ENCODE assay signal across 8 cellular contexts in genomic region chr3:25532763-25533162, GRCh38.
DNase-seq lines count a peak whose midpoint lies in the region; ATAC-seq and TF ChIP-seq lines count a peak whose summit lies in the region.

No MANE protein-coding gene starts in this region.

- H3K4me3 ChIP-seq in OCI-LY7 (ENCODE audit: low read depth, low read length, poor library complexity, severe bottlenecking) = no peak overlapping the region
- H3K4me3 ChIP-seq in esophagus muscularis mucosa = no peak overlapping the region
- no peak overlapping the region for H3K4me3 ChIP-seq in dorsolateral prefrontal cortex
- no peak overlapping the region for H3K4me3 ChIP-seq in aorta (ENCODE audit: low read length in 2 of 2)

- peaks cover 2% of the 10 kb centered on the region for H3K27me3 Mint-ChIP-seq in activated CD8-positive, alpha-beta memory T cell treated with anti-CD3 and anti-CD28 coated beads, Interleukin-2, amount 10 ng/mL, durations not matched to agents 7 days and 5 days

- TF ChIP-seq CTCF in OCI-LY7 (conservative IDR thresholded peaks at IDR 0.05; ENCODE audit: low read length) (peak; percentile 91), esophagus muscularis mucosa (IDR thresholded peaks at IDR 0.05) (peak in 2 of 3 experiments; percentile 17 to 54), dorsolateral prefrontal cortex (IDR thresholded peaks at IDR 0.05 in 54 of 56, conservative IDR thresholded peaks at IDR 0.05 in 2 of 56; ENCODE audit: low read depth in 1 of 56, partially characterized antibody in 56 of 56) (peak in 23 of 56 donors; percentile 8 to 47 (median 20))

- CTCF ChIA-PET in activated CD8-positive, alpha-beta memory T cell treated with anti-CD3 and anti-CD28 coated beads, Interleukin-2, amount 10 ng/mL, durations not matched to agents 7 days and 5 days (lab: Charles Lee) = interaction anchor here (0.6 to 0.9 kb wide), 3 partner anchors 8 to 31 kb away, joined by 3 to 6 read pairs (median 3); no protein-coding TSS in a partner anchor
- CTCF ChIA-PET in OCI-LY7 (lab: Charles Lee; ENCODE audit: unreplicated experiment) = no interaction called here

- TF ChIP-seq POLR2A in esophagus muscularis mucosa (IDR thresholded peaks at IDR 0.05; ENCODE audit: low read depth) = no peak

- H3K27ac ChIP-seq in OCI-LY7 (ENCODE audit: low read depth, low read length, poor library complexity, severe bottlenecking) = no peak overlapping the region
- H3K27ac ChIP-seq in esophagus muscularis mucosa (replicated peaks in 1 of 4) = no peak overlapping the region
- H3K27ac ChIP-seq in dorsolateral prefrontal cortex = no peak overlapping the region
- H3K27ac ChIP-seq in aorta (ENCODE audit: low read depth in 1 of 2, low read length in 2 of 2) = no peak overlapping the region

- 65% methylated on average over 1 of the region's 1 CpG for WGBS in esophagus muscularis mucosa
- WGBS in aorta, 2 donors = 91% methylated on average over 1 of the region's 1 CpG

- H3K27ac Mint-ChIP-seq in activated CD8-positive, alpha-beta memory T cell treated with anti-CD3 and anti-CD28 coated beads, Interleukin-2, amount 10 ng/mL, durations not matched to agents 7 days and 5 days = no peak overlapping the region

- H3K27me3 ChIP-seq in esophagus muscularis mucosa (no peaks in the 10 kb centered on the region), dorsolateral prefrontal cortex (no peaks in the 10 kb centered on the region), aorta (ENCODE audit: control insufficient read depth in 1 of 2, insufficient read depth in 2 of 2, low read length in 1 of 2) (no peaks in the 10 kb centered on the region)

- ATAC-seq in activated CD8-positive, alpha-beta memory T cell treated with anti-CD3 and anti-CD28 coated beads, Interleukin-2, amount 10 ng/mL, durations not matched to agents 7 days and 5 days = no peak
- no peak for ATAC-seq in stimulated activated naive CD8-positive, alpha-beta T cell treated with anti-CD3 and anti-CD28 coated beads, Interleukin-15, Interleukin-2, amounts not matched to agents 100 U/mL and 50 U/mL, for 24 hours
- no peak for ATAC-seq in aorta (ENCODE audit: low FRiP score)

- H3K4me1 Mint-ChIP-seq in activated CD8-positive, alpha-beta memory T cell treated with anti-CD3 and anti-CD28 coated beads, Interleukin-2, amount 10 ng/mL, durations not matched to agents 7 days and 5 days = no peaks in the 10 kb centered on the region

- H3K4me3 Mint-ChIP-seq in activated CD8-positive, alpha-beta memory T cell treated with anti-CD3 and anti-CD28 coated beads, Interleukin-2, amount 10 ng/mL, durations not matched to agents 7 days and 5 days = no peak overlapping the region

- H3K9me3 ChIP-seq in OCI-LY7 (ENCODE audit: low read length) (no peaks in the 10 kb centered on the region; the same call in 1 of the 2 replicates), esophagus muscularis mucosa (peaks cover 0 to 6% (median 3%) of the 10 kb centered on the region in 4 donors), aorta (ENCODE audit: control insufficient read depth, low read length) (peaks cover 3% of the 10 kb centered on the region)

- H3K36me3 Mint-ChIP-seq in activated CD8-positive, alpha-beta memory T cell treated with anti-CD3 and anti-CD28 coated beads, Interleukin-2, amount 10 ng/mL, durations not matched to agents 7 days and 5 days = no peaks in the 10 kb centered on the region

- H2AFZ ChIP-seq in OCI-LY7 (ENCODE audit: low read length) = no peak overlapping the region

- H4K20me1 ChIP-seq in OCI-LY7 (ENCODE audit: insufficient read depth, low read length) = no peaks in the 10 kb centered on the region

- peaks cover 8% of the 10 kb centered on the region for H3K9me3 Mint-ChIP-seq in activated CD8-positive, alpha-beta memory T cell treated with anti-CD3 and anti-CD28 coated beads, Interleukin-2, amount 10 ng/mL, durations not matched to agents 7 days and 5 days (ENCODE audit: low read depth)

- intact Hi-C loops in OCI-LY7 (cut with micrococcal nuclease; ENCODE audit: unreplicated experiment) = no loop called here
- intact Hi-C loops in esophagus muscularis mucosa (cut with DNase I) = no loop called here
- intact Hi-C loops in dorsolateral prefrontal cortex (cut with DNase I) = no loop called here
- intact Hi-C loops in aorta (cut with DNase I) = no loop called here

- no peaks in the 10 kb centered on the region for H3K4me1 ChIP-seq in OCI-LY7 (ENCODE audit: insufficient read depth, low read length, poor library complexity, severe bottlenecking)
- peaks cover 0 to 44% (median 21%) of the 10 kb centered on the region in 4 donors for H3K4me1 ChIP-seq in esophagus muscularis mucosa
- no peaks in the 10 kb centered on the region for H3K4me1 ChIP-seq in aorta (ENCODE audit: control insufficient read depth in 1 of 2, insufficient read depth in 2 of 2, low read length in 2 of 2)

- POLR2A ChIA-PET in OCI-LY7 (lab: Charles Lee) = interaction anchor here (0.6 to 1.0 kb wide), 2 partner anchors 14 to 446 kb away, joined by 4 read pairs; no protein-coding TSS in a partner anchor

- H3K36me3 ChIP-seq in OCI-LY7 (ENCODE audit: insufficient read depth, low read length) (no peaks in the 10 kb centered on the region), esophagus muscularis mucosa (peaks cover 0 to 9% (median 0%) of the 10 kb centered on the region in 4 donors), aorta (ENCODE audit: control insufficient read depth in 1 of 2, insufficient read depth in 2 of 2, low read length in 1 of 2) (no peaks in the 10 kb centered on the region)

- no peaks in the 10 kb centered on the region for H3K9me2 ChIP-seq in OCI-LY7 (ENCODE audit: insufficient read depth, low read length)

- no TSS peak for BruUV-seq in OCI-LY7 (replicated peaks; lab: Mats Ljungman, UMichigan)

- no peak for TF ChIP-seq EP300 in esophagus muscularis mucosa (IDR thresholded peaks at IDR 0.05)

- no peaks in the 10 kb centered on the region for H3K79me2 ChIP-seq in OCI-LY7 (ENCODE audit: insufficient read depth, low read depth, low read length)

- peak; percentile 41 for DNase-seq in activated CD8-positive, alpha-beta memory T cell treated with anti-CD3 and anti-CD28 coated beads, Interleukin-2, amount 10 ng/mL, durations not matched to agents 7 days and 5 days
- DNase-seq in activated CD8-positive, alpha-beta memory T cell treated with anti-CD3 and anti-CD28 coated beads for 24 hours = no peak
- DNase-seq in OCI-LY7 (ENCODE audit: low spot score) = peak; percentile 38
- DNase-seq in esophagus muscularis mucosa (ENCODE audit: extremely low spot score) = no peak
- peak; percentile 43 for DNase-seq in stimulated activated naive CD8-positive, alpha-beta T cell treated with anti-CD3 and anti-CD28 coated beads, Interleukin-15, Interleukin-2, amounts not matched to agents 100 U/mL and 50 U/mL, for 24 hours
- no peak for DNase-seq in dorsolateral prefrontal cortex
- no peak for DNase-seq in A172 (ENCODE audit: low spot score)
- DNase-seq in aorta = no peak

- no peak overlapping the region for H3K4me2 ChIP-seq in OCI-LY7 (ENCODE audit: low read length)

Comparison
In these comparisons a context has a peak if more than half of its experiments do, and no peak if none do; other contexts are left out.
1. DNase-seq: peak in activated CD8-positive, alpha-beta memory T cell treated with anti-CD3 and anti-CD28 coated beads, Interleukin-2, amount 10 ng/mL, durations not matched to agents 7 days and 5 days (single experiment), OCI-LY7 (single experiment) and stimulated activated naive CD8-positive, alpha-beta T cell treated with anti-CD3 and anti-CD28 coated beads, Interleukin-15, Interleukin-2, amounts not matched to agents 100 U/mL and 50 U/mL, for 24 hours (single experiment); none in activated CD8-positive, alpha-beta memory T cell treated with anti-CD3 and anti-CD28 coated beads for 24 hours (single experiment), esophagus muscularis mucosa (single experiment), dorsolateral prefrontal cortex (0 of 10), A172 (single experiment) and aorta (0 of 2).